1 cellular context compared by ENCODE assay signal in the genomic region with DNA sequence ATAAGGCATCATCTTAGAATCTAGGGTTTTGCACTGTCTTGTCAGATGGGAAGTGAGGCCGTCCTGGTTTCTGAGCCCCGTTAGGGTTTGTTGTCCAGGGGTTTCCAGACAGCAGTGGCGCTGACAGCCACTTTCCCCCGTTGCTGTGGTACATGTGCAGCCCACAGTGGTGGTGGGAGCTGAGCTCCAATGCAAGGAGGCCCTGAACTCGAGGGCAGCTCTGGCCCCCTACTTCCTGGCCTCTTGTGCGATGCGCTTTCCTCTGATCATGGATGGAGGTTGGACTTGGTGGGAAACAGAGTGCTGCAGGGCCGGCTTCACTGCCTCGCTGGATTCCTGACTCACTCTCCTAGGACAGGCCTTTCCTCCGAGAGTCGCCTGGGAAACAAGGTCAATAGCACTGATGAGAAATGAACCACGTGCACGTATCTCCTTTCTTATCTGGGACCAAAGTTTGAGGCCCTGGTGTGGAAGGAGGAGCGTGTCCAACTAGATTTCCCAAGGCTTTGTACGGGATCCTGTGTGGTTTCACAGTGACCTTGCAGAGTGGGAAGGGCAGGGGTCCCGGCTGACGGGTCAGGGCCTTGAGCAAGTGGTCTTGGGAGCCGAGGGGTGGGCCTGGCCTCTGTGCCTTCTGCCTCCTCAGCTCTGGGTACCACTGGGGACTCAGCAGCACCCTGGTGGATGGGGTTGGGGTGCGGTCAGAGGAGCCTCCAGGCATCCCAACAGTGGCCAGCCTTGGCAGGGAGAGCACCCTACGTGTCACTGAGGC.
TF ChIP-seq lines count a peak whose summit lies in the region.

No MANE protein-coding gene starts in this region.

TF ChIP-seq in HepG2, 621 proteins besides CTCF, POLR2A, EP300 and RAD21 (continued from another document):
- peak; percentile 77; the same call in 1 of the 2 replicates for TF ChIP-seq MYC (CRISPR knock-in tag; IDR thresholded peaks at IDR 0.05; ENCODE audit: borderline replicate concordance)
- peak; percentile 59; the same call in 1 of the 2 replicates for TF ChIP-seq ZBTB7B (CRISPR knock-in tag; IDR thresholded peaks at IDR 0.05)
- TF ChIP-seq TEAD2 (CRISPR knock-in tag; IDR thresholded peaks at IDR 0.05): no peak
- peak; percentile 36 for TF ChIP-seq BCL6 (CRISPR knock-in tag; IDR thresholded peaks at IDR 0.05)
- peak; percentile 66 for TF ChIP-seq GATAD2A (CRISPR knock-in tag; IDR thresholded peaks at IDR 0.05)
- peak; percentile 31; the same call in 1 of the 2 replicates for TF ChIP-seq CEBPG (CRISPR knock-in tag; IDR thresholded peaks at IDR 0.05)
- TF ChIP-seq FOXA3 (CRISPR knock-in tag; IDR thresholded peaks at IDR 0.05): peak; percentile 77
- TF ChIP-seq, protein P1, sequence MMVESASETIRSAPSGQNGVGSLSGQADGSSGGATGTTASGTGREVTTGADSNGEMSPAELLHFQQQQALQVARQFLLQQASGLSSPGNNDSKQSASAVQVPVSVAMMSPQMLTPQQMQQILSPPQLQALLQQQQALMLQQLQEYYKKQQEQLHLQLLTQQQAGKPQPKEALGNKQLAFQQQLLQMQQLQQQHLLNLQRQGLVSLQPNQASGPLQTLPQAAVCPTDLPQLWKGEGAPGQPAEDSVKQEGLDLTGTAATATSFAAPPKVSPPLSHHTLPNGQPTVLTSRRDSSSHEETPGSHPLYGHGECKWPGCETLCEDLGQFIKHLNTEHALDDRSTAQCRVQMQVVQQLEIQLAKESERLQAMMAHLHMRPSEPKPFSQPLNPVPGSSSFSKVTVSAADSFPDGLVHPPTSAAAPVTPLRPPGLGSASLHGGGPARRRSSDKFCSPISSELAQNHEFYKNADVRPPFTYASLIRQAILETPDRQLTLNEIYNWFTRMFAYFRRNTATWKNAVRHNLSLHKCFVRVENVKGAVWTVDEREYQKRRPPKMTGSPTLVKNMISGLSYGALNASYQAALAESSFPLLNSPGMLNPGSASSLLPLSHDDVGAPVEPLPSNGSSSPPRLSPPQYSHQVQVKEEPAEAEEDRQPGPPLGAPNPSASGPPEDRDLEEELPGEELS (CRISPR knock-in tag; IDR thresholded peaks at IDR 0.05): 0 out of 2 replicates have a peak, but pooled peaks have one; percentile 35
- TF ChIP-seq ZNF230 (CRISPR knock-in tag; IDR thresholded peaks at IDR 0.05): no peak
- TF ChIP-seq, protein P2, sequence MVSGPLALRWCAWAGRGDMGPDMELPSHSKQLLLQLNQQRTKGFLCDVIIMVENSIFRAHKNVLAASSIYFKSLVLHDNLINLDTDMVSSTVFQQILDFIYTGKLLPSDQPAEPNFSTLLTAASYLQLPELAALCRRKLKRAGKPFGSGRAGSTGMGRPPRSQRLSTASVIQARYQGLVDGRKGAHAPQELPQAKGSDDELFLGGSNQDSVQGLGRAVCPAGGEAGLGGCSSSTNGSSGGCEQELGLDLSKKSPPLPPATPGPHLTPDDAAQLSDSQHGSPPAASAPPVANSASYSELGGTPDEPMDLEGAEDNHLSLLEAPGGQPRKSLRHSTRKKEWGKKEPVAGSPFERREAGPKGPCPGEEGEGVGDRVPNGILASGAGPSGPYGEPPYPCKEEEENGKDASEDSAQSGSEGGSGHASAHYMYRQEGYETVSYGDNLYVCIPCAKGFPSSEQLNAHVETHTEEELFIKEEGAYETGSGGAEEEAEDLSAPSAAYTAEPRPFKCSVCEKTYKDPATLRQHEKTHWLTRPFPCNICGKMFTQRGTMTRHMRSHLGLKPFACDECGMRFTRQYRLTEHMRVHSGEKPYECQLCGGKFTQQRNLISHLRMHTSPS (CRISPR knock-in tag; IDR thresholded peaks at IDR 0.05; ENCODE audit: low read depth): peak; percentile 17; the same call in 1 of the 2 replicates
- TF ChIP-seq DMAP1 (CRISPR knock-in tag; IDR thresholded peaks at IDR 0.05): peak; percentile 64
- 0 out of 2 replicates have a peak, but pooled peaks have one; percentile 23 for TF ChIP-seq CBX5 (CRISPR knock-in tag; IDR thresholded peaks at IDR 0.05; ENCODE audit: borderline replicate concordance)
- TF ChIP-seq MIXL1 (CRISPR knock-in tag; IDR thresholded peaks at IDR 0.05): peak; percentile 46; the same call in 1 of the 2 replicates
- peak; percentile 26; the same call in 1 of the 2 replicates for TF ChIP-seq ZNF441 (CRISPR knock-in tag; IDR thresholded peaks at IDR 0.05; ENCODE audit: borderline replicate concordance)
- no peak for TF ChIP-seq SOX13 (IDR thresholded peaks at IDR 0.05)
- TF ChIP-seq SOX13 (CRISPR knock-in tag; conservative IDR thresholded peaks at IDR 0.05 in 1 of 2, IDR thresholded peaks at IDR 0.05 in 1 of 2): peak in 1 of 2 experiments; percentile 48; a peak in 2 of 4 replicates
- TF ChIP-seq HOXA5 (CRISPR knock-in tag; IDR thresholded peaks at IDR 0.05): 0 out of 2 replicates have a peak, but pooled peaks have one; percentile 47
- TF ChIP-seq SP4 (CRISPR knock-in tag; IDR thresholded peaks at IDR 0.05): no peak; the same call in 1 of the 2 replicates
- peak; percentile 51; the same call in 1 of the 2 replicates for TF ChIP-seq PHF21A (CRISPR knock-in tag; IDR thresholded peaks at IDR 0.05)
